ENCODE assay signal across 8 cellular contexts in genomic region chr11:117597083-117597482, GRCh38.
A peak's percentile ranks its signal among the peaks of the same experiment; 100 is the strongest.
DNase-seq lines count a peak whose midpoint lies in the region; ATAC-seq lines count a peak whose summit lies in the region.

No MANE protein-coding gene starts in this region.

- no peaks in the 10 kb centered on the region for H3K36me3 Mint-ChIP-seq in activated naive CD4-positive, alpha-beta T cell treated with anti-CD3 and anti-CD28 coated beads for 36 hours (ENCODE audit: low read depth)

- DNase-seq in COLO829 (ENCODE audit: low spot score), result peak; percentile 34
- DNase-seq in LHCN-M2 (ENCODE audit: low read depth), result peak; percentile 16
- peak; percentile 76 for DNase-seq in activated naive CD4-positive, alpha-beta T cell treated with anti-CD3 and anti-CD28 coated beads for 36 hours
- DNase-seq in left lobe of liver (ENCODE audit: low spot score), result no peak
- DNase-seq in cerebellum (ENCODE audit: low spot score), result no peak
- DNase-seq in ureter (ENCODE audit: low spot score), result no peak

- no peaks in the 10 kb centered on the region for H3K4me1 Mint-ChIP-seq in activated naive CD4-positive, alpha-beta T cell treated with anti-CD3 and anti-CD28 coated beads for 36 hours (ENCODE audit: low read depth)

- H3K27ac Mint-ChIP-seq in activated naive CD4-positive, alpha-beta T cell treated with anti-CD3 and anti-CD28 coated beads for 36 hours, result no peak overlapping the region

- no peaks in the 10 kb centered on the region for H3K9me3 Mint-ChIP-seq in activated naive CD4-positive, alpha-beta T cell treated with anti-CD3 and anti-CD28 coated beads for 36 hours

- intact Hi-C loops in activated naive CD4-positive, alpha-beta T cell treated with anti-CD3 and anti-CD28 coated beads for 36 hours (cut with micrococcal nuclease), result no loop called here

- ATAC-seq in left lobe of liver, result peak; percentile 42
- ATAC-seq in HG03039 (IDR thresholded peaks at IDR 0.05; ENCODE audit: unreplicated experiment), result no peak
- ATAC-seq in GM19351 (IDR thresholded peaks at IDR 0.05; ENCODE audit: unreplicated experiment), result no peak

- no peak overlapping the region for H3K4me3 Mint-ChIP-seq in activated naive CD4-positive, alpha-beta T cell treated with anti-CD3 and anti-CD28 coated beads for 36 hours

- peaks cover 15% of the 10 kb centered on the region for H3K27me3 Mint-ChIP-seq in activated naive CD4-positive, alpha-beta T cell treated with anti-CD3 and anti-CD28 coated beads for 36 hours (ENCODE audit: low read depth)

- CTCF ChIA-PET in activated naive CD4-positive, alpha-beta T cell treated with anti-CD3 and anti-CD28 coated beads for 36 hours (lab: Charles Lee), result interaction anchor here (0.6 kb wide), 1 partner anchor 100 kb away, joined by 4 read pairs; no protein-coding TSS in a partner anchor

Comparison
In these comparisons a context has a peak if more than half of its experiments do, and no peak if none do; other contexts are left out.
1. DNase-seq: peak in COLO829 (single experiment), LHCN-M2 (single experiment) and activated naive CD4-positive, alpha-beta T cell treated with anti-CD3 and anti-CD28 coated beads for 36 hours (single experiment); none in left lobe of liver (single experiment), cerebellum (single experiment) and ureter (single experiment).